ENCODE assay signal across 33 cellular contexts in genomic region chr15:58916962-58917361, GRCh38.
"Had no signal": no experiment of that assay in that cellular context is flagged by ENCODE, and none has a peak within 500 bp of the region (broad histone marks: within the 10 kb centered on the region; RNA-seq: fewer than 3 reads in every experiment).

No MANE protein-coding gene starts in this region.

- H3K9me3 ChIP-seq: ascending aorta, breast epithelium, colonic mucosa had no signal

- H3K4me3 Mint-ChIP-seq: activated CD4-positive, alpha-beta memory T cell treated with anti-CD3 and anti-CD28 coated beads, Interleukin-2, amount 10 ng/mL, durations not matched to agents 7 days and 5 days; activated CD4-positive, alpha-beta T cell treated with anti-CD3 and anti-CD28 coated beads, Interleukin-2, amount 10 ng/mL, durations not matched to agents 7 days and 5 days; activated naive CD8-positive, alpha-beta T cell treated with anti-CD3 and anti-CD28 coated beads for 36 hours; activated T-cell treated with anti-CD3 and anti-CD28 coated beads, Interleukin-2, amount 50 U/mL, for 24 hours; activated T-cell treated with anti-CD3 and anti-CD28 coated beads, Interleukin-2, amount 50 U/mL, for 72 hours; brain; dendritic cell treated with granulocyte-macrophage colony-stimulating factor and Interleukin-4, amounts not matched to agents 40 ng/mL and 50 ng/mL, for 4 days; endodermal cell; T-helper 17 cell; T-helper 2 cell treated with Interferon-gamma antibody and Interleukin-4, amounts not matched to agents 5 μg/mL and 100 μg/mL, for 36 hours had no signal

- H3K27me3 ChIP-seq: ascending aorta, breast epithelium, cardiac muscle cell, colonic mucosa, dorsolateral prefrontal cortex had no signal

- H3K36me3 ChIP-seq: breast epithelium had no signal

- H3K27ac ChIP-seq: ascending aorta, breast epithelium, cardiac muscle cell, colonic mucosa, dorsolateral prefrontal cortex, WERI-Rb-1 had no signal

- DNase-seq: activated CD4-positive, alpha-beta memory T cell treated with anti-CD3 and anti-CD28 coated beads, Interleukin-2, amount 10 ng/mL, durations not matched to agents 7 days and 5 days; activated CD4-positive, alpha-beta T cell treated with anti-CD3 and anti-CD28 coated beads for 1 hour; activated CD4-positive, alpha-beta T cell treated with anti-CD3 and anti-CD28 coated beads for 4 hours; activated CD4-positive, alpha-beta T cell treated with anti-CD3 and anti-CD28 coated beads, Interleukin-2, amount 10 ng/mL, durations not matched to agents 7 days and 5 days; activated CD4-positive, alpha-beta T cell treated with anti-CD3 and anti-CD28 coated beads, Interleukin-2, amount 50 U/mL, for 4 hours; activated CD8-positive, alpha-beta memory T cell treated with anti-CD3 and anti-CD28 coated beads, Interleukin-2, amount 50 U/mL, for 48 hours; activated effector memory CD4-positive, alpha-beta T cell treated with Interleukin-2 at 50 U/mL for 16 hours; activated gamma-delta T cell treated with Interleukin-2 at 50 U/mL for 16 hours; activated naive CD4-positive, alpha-beta T cell treated with anti-CD3 and anti-CD28 coated beads, Interleukin-2, amount 50 U/mL, for 16 hours; activated naive CD4-positive, alpha-beta T cell treated with Interleukin-2 at 50 U/mL for 16 hours; activated naive CD8-positive, alpha-beta T cell treated with anti-CD3 and anti-CD28 coated beads for 36 hours; activated T-cell treated with anti-CD3 and anti-CD28 coated beads for 4 hours; activated T-cell treated with anti-CD3 and anti-CD28 coated beads, Interleukin-2, amount 50 U/mL, for 24 hours; activated T-cell treated with anti-CD3 and anti-CD28 coated beads, Interleukin-2, amount 50 U/mL, for 72 hours; central memory CD4-positive, alpha-beta T cell; cerebellar nuclear complex; colonic mucosa; dorsolateral prefrontal cortex; effector memory CD4-positive, alpha-beta T cell; endodermal cell; foreskin fibroblast; T-helper 1 cell; T-helper 17 cell; T1000; WERI-Rb-1 had no signal

- H3K27ac Mint-ChIP-seq: activated CD4-positive, alpha-beta memory T cell treated with anti-CD3 and anti-CD28 coated beads, Interleukin-2, amount 10 ng/mL, durations not matched to agents 7 days and 5 days; activated CD4-positive, alpha-beta T cell treated with anti-CD3 and anti-CD28 coated beads, Interleukin-2, amount 10 ng/mL, durations not matched to agents 7 days and 5 days; activated naive CD8-positive, alpha-beta T cell treated with anti-CD3 and anti-CD28 coated beads for 36 hours; activated T-cell treated with anti-CD3 and anti-CD28 coated beads, Interleukin-2, amount 50 U/mL, for 24 hours; brain; dendritic cell treated with granulocyte-macrophage colony-stimulating factor and Interleukin-4, amounts not matched to agents 40 ng/mL and 50 ng/mL, for 4 days; endodermal cell; T-helper 17 cell; T-helper 2 cell treated with Interferon-gamma antibody and Interleukin-4, amounts not matched to agents 5 μg/mL and 100 μg/mL, for 36 hours had no signal

- H3K4me1 ChIP-seq: ascending aorta, breast epithelium, colonic mucosa had no signal

- H3K9me3 Mint-ChIP-seq: activated CD4-positive, alpha-beta memory T cell treated with anti-CD3 and anti-CD28 coated beads, Interleukin-2, amount 10 ng/mL, durations not matched to agents 7 days and 5 days; activated CD4-positive, alpha-beta T cell treated with anti-CD3 and anti-CD28 coated beads, Interleukin-2, amount 10 ng/mL, durations not matched to agents 7 days and 5 days; activated naive CD8-positive, alpha-beta T cell treated with anti-CD3 and anti-CD28 coated beads for 36 hours; activated T-cell treated with anti-CD3 and anti-CD28 coated beads, Interleukin-2, amount 50 U/mL, for 24 hours; activated T-cell treated with anti-CD3 and anti-CD28 coated beads, Interleukin-2, amount 50 U/mL, for 72 hours; brain; dendritic cell treated with granulocyte-macrophage colony-stimulating factor and Interleukin-4, amounts not matched to agents 40 ng/mL and 50 ng/mL, for 4 days; endodermal cell; T-helper 2 cell treated with Interferon-gamma antibody and Interleukin-4, amounts not matched to agents 5 μg/mL and 100 μg/mL, for 36 hours had no signal

- H3K27me3 Mint-ChIP-seq: activated CD4-positive, alpha-beta memory T cell treated with anti-CD3 and anti-CD28 coated beads, Interleukin-2, amount 10 ng/mL, durations not matched to agents 7 days and 5 days; activated CD4-positive, alpha-beta T cell treated with anti-CD3 and anti-CD28 coated beads, Interleukin-2, amount 10 ng/mL, durations not matched to agents 7 days and 5 days; activated naive CD8-positive, alpha-beta T cell treated with anti-CD3 and anti-CD28 coated beads for 36 hours; activated T-cell treated with anti-CD3 and anti-CD28 coated beads, Interleukin-2, amount 50 U/mL, for 24 hours; brain; dendritic cell treated with granulocyte-macrophage colony-stimulating factor and Interleukin-4, amounts not matched to agents 40 ng/mL and 50 ng/mL, for 4 days; T-helper 17 cell had no signal

- H3K4me3 ChIP-seq: ascending aorta, breast epithelium, cardiac muscle cell, colonic mucosa, dorsolateral prefrontal cortex had no signal

- ATAC-seq: activated T-cell treated with anti-CD3 and anti-CD28 coated beads, Interleukin-2, amount 50 U/mL, for 72 hours; esophagus mucosa; SK-N-SH treated with all-trans-retinoic acid at 6 μM for 48 hours; T-helper 17 cell had no signal
